Comparison of ENCODE assay signal across 10 cellular contexts in the genomic region with DNA sequence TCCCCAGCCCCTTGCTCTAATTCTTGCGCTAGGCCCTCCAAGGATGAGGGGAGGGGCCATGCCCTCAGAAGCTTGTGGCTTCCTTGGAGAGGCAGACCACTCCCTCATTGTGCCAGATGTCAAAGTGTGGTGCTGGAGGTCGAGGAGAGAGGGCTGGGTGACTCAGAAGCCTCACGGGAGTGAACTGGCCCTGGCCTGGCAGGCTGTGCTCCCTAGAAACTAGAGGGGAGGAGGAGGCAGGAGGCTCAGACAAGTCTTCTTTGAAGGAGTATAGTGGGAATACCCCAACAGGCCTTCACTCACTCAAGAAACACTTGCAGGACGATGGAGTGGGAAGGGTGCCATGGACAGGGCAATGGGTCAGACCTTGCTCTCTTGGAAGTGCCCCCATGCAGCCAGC. TPM values are rescaled to one million over a fixed set of nuclear protein-coding genes. Genes with fewer than 3 reads are reported as not detected.
DNase-seq lines count a peak whose midpoint lies in the region; ATAC-seq and TF ChIP-seq lines count a peak whose summit lies in the region.
"Had no signal": no experiment of that assay in that cellular context is flagged by ENCODE, and none has a peak within 500 bp of the region (broad histone marks: within the 10 kb centered on the region; RNA-seq: fewer than 3 reads in every experiment).

No MANE protein-coding gene starts in this region.

- TF ChIP-seq POLR2A in body of pancreas (IDR thresholded peaks at IDR 0.05): no peak

- H4K20me1 ChIP-seq in BLaER1: peaks cover 9% of the 10 kb centered on the region; the same call in 1 of the 2 replicates

- TF ChIP-seq CTCF in body of pancreas (IDR thresholded peaks at IDR 0.05) (no peak), nephron (IDR thresholded peaks at IDR 0.05; ENCODE audit: unreplicated experiment in 3 of 3) (no peak), natural killer cell (IDR thresholded peaks at IDR 0.05) (no peak)

- H3K4me3 Mint-ChIP-seq in nephron: no peak overlapping the region
- no peak overlapping the region for H3K4me3 Mint-ChIP-seq in natural killer cell
- H3K4me3 Mint-ChIP-seq: activated naive CD4-positive, alpha-beta T cell treated with anti-CD3 and anti-CD28 coated beads for 36 hours had no signal

- H3K4me3 ChIP-seq in BLaER1 (no peak overlapping the region), body of pancreas (no peak overlapping the region)
- H3K4me3 ChIP-seq: right atrium auricular region had no signal

- no peak overlapping the region for H3K9ac ChIP-seq in BLaER1

- WGBS in body of pancreas, 2 donors: 38 to 41% methylated on average over 3 to 4 of the region's 4 CpGs

- H3K4me1 Mint-ChIP-seq in nephron: peaks cover 58% of the 10 kb centered on the region
- H3K4me1 Mint-ChIP-seq in natural killer cell: no peaks in the 10 kb centered on the region

- H3K36me3 Mint-ChIP-seq in nephron (ENCODE audit: low read depth) (peaks cover 10% of the 10 kb centered on the region), natural killer cell (no peaks in the 10 kb centered on the region)

- DNase-seq in LHCN-M2 (ENCODE audit: low read depth): peak; percentile 81
- peak in 1 of 4 donors; percentile 55 for DNase-seq in body of pancreas
- no peak for DNase-seq in NCI-H1105 treated with DMSO at 0.1 percent for 48 hours (lab: John Stamatoyannopoulos, UW)
- DNase-seq in natural killer cell: no peak
- no peak for DNase-seq in NOMO-1 treated with dmso at 0.1 percent for 144 hours (lab: John Stamatoyannopoulos, UW; ENCODE audit: unreplicated experiment)
- no peak for DNase-seq in KG1 (lab: John Stamatoyannopoulos, UW)
- DNase-seq: activated naive CD4-positive, alpha-beta T cell treated with anti-CD3 and anti-CD28 coated beads for 36 hours had no signal

- H3K9me3 ChIP-seq in BLaER1 (no peaks in the 10 kb centered on the region), body of pancreas (no peaks in the 10 kb centered on the region)
- H3K9me3 ChIP-seq: right atrium auricular region had no signal

- peak overlapping the region; percentile 27 for H3K4me2 ChIP-seq in BLaER1

- no peak overlapping the region for H3K27ac ChIP-seq in BLaER1
- peak overlapping the region; percentile 90 to 94 (median 94) for H3K27ac ChIP-seq in body of pancreas
- H3K27ac ChIP-seq: right atrium auricular region had no signal

- H3K27me3 Mint-ChIP-seq in nephron (ENCODE audit: low read depth) (peaks cover 3% of the 10 kb centered on the region), natural killer cell (ENCODE audit: low read depth in 2 of 2) (no peaks in the 10 kb centered on the region)

- ATAC-seq in body of pancreas (no peak), natural killer cell (no peak)

- H3K27ac Mint-ChIP-seq in nephron: peak overlapping the region in 2 of 3 experiments; percentile 59 to 77
- H3K27ac Mint-ChIP-seq in natural killer cell: no peak overlapping the region
- H3K27ac Mint-ChIP-seq: activated naive CD4-positive, alpha-beta T cell treated with anti-CD3 and anti-CD28 coated beads for 36 hours had no signal

- H3K36me3 ChIP-seq in BLaER1 (peaks cover 25% of the 10 kb centered on the region), body of pancreas (replicated peaks in 1 of 2; ENCODE audit: insufficient read depth in 1 of 2, low read depth in 2 of 2) (no peaks in the 10 kb centered on the region)

- intact Hi-C loops in body of pancreas (cut with DNase I): no loop called here
- intact Hi-C loops in natural killer cell (cut with micrococcal nuclease): loop anchor here (10.0 kb wide), 1 partner anchor 144 kb away; the partner anchor contains the start of gene SPATA20

- no peaks in the 10 kb centered on the region for H3K27me3 ChIP-seq in BLaER1
- no peaks in the 10 kb centered on the region for H3K27me3 ChIP-seq in body of pancreas
- H3K27me3 ChIP-seq: right atrium auricular region had no signal

- H3K9me3 Mint-ChIP-seq in nephron (no peaks in the 10 kb centered on the region), natural killer cell (no peaks in the 10 kb centered on the region)
- H3K9me3 Mint-ChIP-seq: activated naive CD4-positive, alpha-beta T cell treated with anti-CD3 and anti-CD28 coated beads for 36 hours had no signal

- H3K4me1 ChIP-seq in BLaER1 (peaks cover 16% of the 10 kb centered on the region), body of pancreas (peaks cover 97% of the 10 kb centered on the region)

RNA-seq across cellular contexts. Expression of gene ANKRD40, which starts 18.5 kb away (rescaled TPM):
- total RNA-seq in LHCN-M2 (2014; rRNA removed): 31.3 and 34.2 TPM in 2 replicates
- 14.9 TPM for polyA plus RNA-seq in LHCN-M2 (2012)
- total RNA-seq in body of pancreas: 10 to 100 TPM; 21.3 to 27.0 TPM
- total RNA-seq in natural killer cell: 10 to 100 TPM; 22.1 to 32.0 (median 30.8) TPM

RNA-seq across cellular contexts. Expression of gene LUC7L3, which starts 30.2 kb away (rescaled TPM):
- 44.8 and 47.9 TPM in 2 replicates for total RNA-seq in LHCN-M2 (2014; rRNA removed)
- polyA plus RNA-seq in LHCN-M2 (2012): 40.3 TPM
- 10 to 100 TPM; 71.2 to 85.6 TPM for total RNA-seq in body of pancreas
- 100 to 1,000 TPM; 152 to 213 (median 196) TPM for total RNA-seq in natural killer cell

RNA-seq across cellular contexts. Expression of gene ABCC3, which starts 54.6 kb away (rescaled TPM):
- 4.9 and 7.6 TPM in 2 replicates for total RNA-seq in LHCN-M2 (2014; rRNA removed)
- polyA plus RNA-seq in LHCN-M2 (2012): 30.6 TPM
- 100 to 1,000 TPM; 130 to 163 TPM for total RNA-seq in body of pancreas
- total RNA-seq in natural killer cell: 10 to 100 TPM in 1 of 3 donors, 1 to 10 TPM in 2; 1.6 to 13.2 (median 5.9) TPM
- total RNA-seq: activated naive CD4-positive, alpha-beta T cell treated with anti-CD3 and anti-CD28 coated beads for 36 hours had no signal

Comparison
In these comparisons a context has a peak if more than half of its experiments do, and no peak if none do; other contexts are left out.
1. H3K27ac Mint-ChIP-seq: peak in nephron (2 of 3); none in natural killer cell (0 of 2).
2. RNA of gene ABCC3, which starts 54.6 kb away (total RNA-seq): 130 to 163 TPM in body of pancreas; 1.6 to 13.2 TPM in natural killer cell and 4.9 to 7.6 TPM in LHCN-M2; every median in the first group is over 4 times any median in the second.